ENCODE assay signal across 1 cellular context in the genomic region with DNA sequence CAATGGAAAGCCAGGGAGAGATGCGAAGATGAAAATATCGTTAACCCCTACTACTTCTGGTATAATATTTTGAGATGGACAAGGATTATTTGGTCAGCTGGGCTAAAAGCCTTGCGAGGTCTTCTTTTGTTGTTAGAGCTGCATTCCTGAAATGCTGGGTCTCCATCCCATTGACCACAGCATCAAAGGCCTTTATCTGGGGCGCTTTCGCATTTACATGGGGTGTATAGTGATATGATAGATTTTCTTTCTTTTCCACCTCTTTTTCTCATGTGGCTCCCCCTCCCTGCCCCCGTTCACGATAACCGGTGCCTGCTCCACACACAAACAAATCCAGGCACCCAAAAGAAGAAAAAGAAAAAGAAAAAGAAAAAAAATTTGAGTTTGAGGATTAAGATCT.
TF ChIP-seq lines count a peak whose summit lies in the region.

No MANE protein-coding gene starts in this region.

TF ChIP-seq in SK-N-SH, 30 proteins besides CTCF, POLR2A, EP300 and RAD21 (continued from another document):
- TF ChIP-seq, protein P1, sequence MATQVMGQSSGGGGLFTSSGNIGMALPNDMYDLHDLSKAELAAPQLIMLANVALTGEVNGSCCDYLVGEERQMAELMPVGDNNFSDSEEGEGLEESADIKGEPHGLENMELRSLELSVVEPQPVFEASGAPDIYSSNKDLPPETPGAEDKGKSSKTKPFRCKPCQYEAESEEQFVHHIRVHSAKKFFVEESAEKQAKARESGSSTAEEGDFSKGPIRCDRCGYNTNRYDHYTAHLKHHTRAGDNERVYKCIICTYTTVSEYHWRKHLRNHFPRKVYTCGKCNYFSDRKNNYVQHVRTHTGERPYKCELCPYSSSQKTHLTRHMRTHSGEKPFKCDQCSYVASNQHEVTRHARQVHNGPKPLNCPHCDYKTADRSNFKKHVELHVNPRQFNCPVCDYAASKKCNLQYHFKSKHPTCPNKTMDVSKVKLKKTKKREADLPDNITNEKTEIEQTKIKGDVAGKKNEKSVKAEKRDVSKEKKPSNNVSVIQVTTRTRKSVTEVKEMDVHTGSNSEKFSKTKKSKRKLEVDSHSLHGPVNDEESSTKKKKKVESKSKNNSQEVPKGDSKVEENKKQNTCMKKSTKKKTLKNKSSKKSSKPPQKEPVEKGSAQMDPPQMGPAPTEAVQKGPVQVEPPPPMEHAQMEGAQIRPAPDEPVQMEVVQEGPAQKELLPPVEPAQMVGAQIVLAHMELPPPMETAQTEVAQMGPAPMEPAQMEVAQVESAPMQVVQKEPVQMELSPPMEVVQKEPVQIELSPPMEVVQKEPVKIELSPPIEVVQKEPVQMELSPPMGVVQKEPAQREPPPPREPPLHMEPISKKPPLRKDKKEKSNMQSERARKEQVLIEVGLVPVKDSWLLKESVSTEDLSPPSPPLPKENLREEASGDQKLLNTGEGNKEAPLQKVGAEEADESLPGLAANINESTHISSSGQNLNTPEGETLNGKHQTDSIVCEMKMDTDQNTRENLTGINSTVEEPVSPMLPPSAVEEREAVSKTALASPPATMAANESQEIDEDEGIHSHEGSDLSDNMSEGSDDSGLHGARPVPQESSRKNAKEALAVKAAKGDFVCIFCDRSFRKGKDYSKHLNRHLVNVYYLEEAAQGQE (IDR thresholded peaks at IDR 0.05; ENCODE audit: low read depth, low read length), result no peak
- TF ChIP-seq TEAD4 (IDR thresholded peaks at IDR 0.05; ENCODE audit: borderline replicate concordance, insufficient read depth), result no peak
- no peak for TF ChIP-seq FOXJ3 (CRISPR knock-in tag; IDR thresholded peaks at IDR 0.05)
- TF ChIP-seq RCOR1 (IDR thresholded peaks at IDR 0.05; ENCODE audit: low read length), result no peak
- no peak for TF ChIP-seq TCF12 (IDR thresholded peaks at IDR 0.05)
